8 cellular contexts compared by ENCODE assay signal in the genomic region with DNA sequence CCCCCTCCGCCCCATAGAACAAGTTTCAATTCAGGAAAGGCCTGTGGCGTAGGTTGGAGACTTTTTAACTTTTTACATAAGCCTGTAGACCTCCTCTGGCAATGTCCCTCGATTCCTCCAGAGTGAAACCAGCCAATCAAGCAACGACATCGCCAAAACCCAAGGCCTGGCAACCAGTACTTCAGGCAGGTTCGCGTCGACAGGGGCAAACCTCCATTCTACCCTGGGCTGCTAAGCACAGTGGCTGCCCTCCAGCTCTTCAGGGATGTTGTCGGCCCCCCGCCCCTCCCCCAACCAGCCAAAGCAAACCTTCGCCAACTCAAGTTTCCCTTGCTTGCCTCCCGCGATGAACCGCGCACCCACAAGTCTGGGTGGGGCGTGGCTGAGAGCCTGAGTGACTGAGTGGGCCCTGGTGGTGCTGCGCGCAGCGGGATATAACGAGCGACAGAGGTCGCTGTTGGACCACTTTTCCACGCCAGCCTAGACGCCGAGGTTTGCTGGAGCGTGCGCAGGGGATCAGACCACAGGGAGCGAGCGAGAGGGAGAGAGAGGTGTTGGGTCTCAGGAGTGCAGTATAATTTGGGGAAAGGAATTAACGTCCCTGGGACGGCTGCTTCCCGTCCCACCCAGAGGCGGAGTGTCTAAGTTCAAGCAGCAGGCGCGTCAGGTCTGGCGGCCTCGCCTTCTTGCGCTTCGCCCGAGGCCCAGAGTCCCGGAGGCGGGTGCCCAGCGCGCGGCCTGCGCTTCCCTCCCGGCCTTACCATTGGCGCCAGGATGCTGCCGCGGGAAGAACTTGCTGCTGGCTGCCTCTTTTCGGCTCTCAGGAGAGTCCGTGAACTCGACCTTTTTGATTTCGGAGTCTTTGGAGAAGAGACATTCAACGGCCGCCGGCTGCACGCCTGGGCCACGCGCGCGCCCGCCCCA. TPM values are rescaled to one million over a fixed set of nuclear protein-coding genes. Genes with fewer than 3 reads are reported as not detected.
A peak's percentile ranks its signal among the peaks of the same experiment; 100 is the strongest.
DNase-seq lines count a peak whose midpoint lies in the region; ATAC-seq and TF ChIP-seq lines count a peak whose summit lies in the region.

No MANE protein-coding gene starts in this region.

- in situ Hi-C loops in KBM-7 (cut with MboI; ENCODE audit: low pct_unique_long_range_greater_than_20kb, low sequenced_read_pairs) = no loop called here

- H3K4me1 ChIP-seq in testis = peaks cover 4% of the 10 kb centered on the region

- H3K36me3 ChIP-seq in testis (ENCODE audit: low read depth, missing control alignments) = no peaks in the 10 kb centered on the region

- H3K4me3 ChIP-seq in epithelial cell of esophagus (ENCODE audit: low read length) (peak overlapping the region; percentile 32), testis (peak overlapping the region; percentile 31 to 51)

- no peaks in the 10 kb centered on the region for H3K9me3 ChIP-seq in testis

- intact Hi-C loops in testis (cut with DNase I; ENCODE audit: low total_unique reads) = no loop called here

- peak; percentile 77 for TF ChIP-seq CTCF in epithelial cell of esophagus (IDR thresholded peaks at IDR 0.05; ENCODE audit: insufficient read depth, low read depth, low read length, missing control alignments)
- TF ChIP-seq CTCF in testis (IDR thresholded peaks at IDR 0.05) = peak; percentile 51 to 59 (median 57)

- no peak for TF ChIP-seq POLR2A in testis (IDR thresholded peaks at IDR 0.05)

- WGBS in testis, 2 donors = 4% methylated on average over 41 to 61 of the region's 63 CpGs

- H3K27me3 ChIP-seq in testis = no peaks in the 10 kb centered on the region

- peak; percentile 72 for DNase-seq in activated CD4-positive, alpha-beta T cell treated with anti-CD3 and anti-CD28 coated beads for 48 hours
- no peak for DNase-seq in activated CD4-positive, alpha-beta T cell treated with anti-CD3 and anti-CD28 coated beads, Interleukin-2, amount 50 U/mL, for 1 hour
- peak; percentile 82 for DNase-seq in KBM-7
- DNase-seq in SW480 (ENCODE audit: low spot score) = peak; percentile 71
- DNase-seq in epithelial cell of esophagus (ENCODE audit: low read depth) = peak; percentile 85
- DNase-seq in midbrain (lab: John Stamatoyannopoulos, UW) = peak; percentile 81
- DNase-seq in testis = peak; percentile 87

- peak; percentile 97 for ATAC-seq in GM21825 (IDR thresholded peaks at IDR 0.05; ENCODE audit: unreplicated experiment)

- no peak overlapping the region for H3K27ac ChIP-seq in testis

RNA-seq across cellular contexts. Expression of a gene that starts 9.0 kb away (rescaled TPM):
- 1 to 10 TPM in 1 of 2 donors, under 1 TPM in 1; 0.93 to 2.3 TPM for total RNA-seq in testis
- 2.6 TPM for polyA plus RNA-seq in testis (ENCODE audit: insufficient read depth, low read depth, low replicate concordance)
